Comparison of ENCODE assay signal across 17 cellular contexts in genomic region chr5:122154910-122155309, GRCh38. TPM values are rescaled to one million over a fixed set of nuclear protein-coding genes. Genes with fewer than 3 reads are reported as not detected.
A peak's percentile ranks its signal among the peaks of the same experiment; 100 is the strongest.
DNase-seq lines count a peak whose midpoint lies in the region; ATAC-seq and TF ChIP-seq lines count a peak whose summit lies in the region.
"Had no signal": no experiment of that assay in that cellular context is flagged by ENCODE, and none has a peak within 500 bp of the region (broad histone marks: within the 10 kb centered on the region; RNA-seq: fewer than 3 reads in every experiment).

No MANE protein-coding gene starts in this region.

- no peaks in the 10 kb centered on the region for H3K79me2 ChIP-seq in mesendoderm (ENCODE audit: control insufficient read depth, insufficient read depth, low read length)

- peak overlapping the region; percentile 85 for H3K14ac ChIP-seq in IMR-90 (replicated peaks; ENCODE audit: low read depth, low read length)

- H3K27me3 ChIP-seq in IMR-90 (ENCODE audit: control insufficient read depth, insufficient read depth, low read length) (no peaks in the 10 kb centered on the region), mesendoderm (ENCODE audit: insufficient read depth, low read length, poor library complexity) (no peaks in the 10 kb centered on the region), tibial nerve (no peaks in the 10 kb centered on the region), ovary (no peaks in the 10 kb centered on the region)
- H3K27me3 ChIP-seq: heart left ventricle had no signal

- H3K4me2 ChIP-seq in IMR-90 (ENCODE audit: low read depth, low read length) (peak overlapping the region; percentile 60; the same call in 1 of the 2 replicates), mesendoderm (ENCODE audit: low read length) (no peak overlapping the region)

- H2AFZ ChIP-seq in IMR-90 (replicated peaks; ENCODE audit: low read length, poor library complexity) = peak overlapping the region; percentile 63

- H3K36me3 ChIP-seq in IMR-90 (ENCODE audit: control insufficient read depth, insufficient read depth, low read length) (no peaks in the 10 kb centered on the region), mesendoderm (ENCODE audit: control insufficient read depth, insufficient read depth, low read length) (no peaks in the 10 kb centered on the region), tibial nerve (no peaks in the 10 kb centered on the region), ovary (no peaks in the 10 kb centered on the region)
- H3K36me3 ChIP-seq: heart left ventricle had no signal

- H3K4ac ChIP-seq in IMR-90 (ENCODE audit: low read depth, low read length) (peak overlapping the region; percentile 88), mesendoderm (ENCODE audit: low read depth, low read length) (no peak overlapping the region)

- POLR2A ChIA-PET in IMR-90 (lab: Charles Lee; ENCODE audit: unreplicated experiment) = interaction anchor here (0.6 kb wide), 1 partner anchor 690 kb away, joined by 3 read pairs; the partner anchor contains the start of gene SNX24

- peak overlapping the region; percentile 94 for H2BK120ac ChIP-seq in IMR-90 (ENCODE audit: low read depth, low read length)
- no peak overlapping the region for H2BK120ac ChIP-seq in mesendoderm (ENCODE audit: low read depth, low read length)

- H3K9me1 ChIP-seq in IMR-90 (ENCODE audit: insufficient read depth, low read length) = peaks cover 19% of the 10 kb centered on the region

- H3K56ac ChIP-seq in IMR-90 (ENCODE audit: extremely low read depth, insufficient read depth, low read length) (peak overlapping the region; percentile 74), mesendoderm (ENCODE audit: low read length) (no peak overlapping the region)

- dilution Hi-C loops in IMR-90 (cut with HindIII; ENCODE audit: low sequenced_read_pairs, unreplicated experiment) = no loop called here

- H4K20me1 ChIP-seq in IMR-90 (ENCODE audit: insufficient read depth, low read length) = no peaks in the 10 kb centered on the region

- peaks cover 3% of the 10 kb centered on the region for H3K27me3 Mint-ChIP-seq in type B pancreatic cell
- H3K27me3 Mint-ChIP-seq: stimulated activated naive CD8-positive, alpha-beta T cell treated with anti-CD3 and anti-CD28 coated beads, Interleukin-15, Interleukin-2, amounts not matched to agents 100 ng/mL and 50 ng/mL, for 24 hours had no signal

- H3K18ac ChIP-seq in IMR-90 (ENCODE audit: low read depth, low read length) (peak overlapping the region; percentile 91; the same call in 1 of the 2 replicates), mesendoderm (ENCODE audit: low read length) (no peak overlapping the region)

- H3K79me1 ChIP-seq in IMR-90 (ENCODE audit: low read depth in 1 of 2, low read length in 2 of 2) = peaks cover 10 to 21% of the 10 kb centered on the region in 2 experiments; a peak in 3 of 4 replicates
- no peaks in the 10 kb centered on the region for H3K79me1 ChIP-seq in mesendoderm (ENCODE audit: low read length)

- no peak overlapping the region for H3K4me3 Mint-ChIP-seq in type B pancreatic cell
- H3K4me3 Mint-ChIP-seq: activated naive CD4-positive, alpha-beta T cell treated with anti-CD3 and anti-CD28 coated beads for 36 hours; stimulated activated naive CD8-positive, alpha-beta T cell treated with anti-CD3 and anti-CD28 coated beads, Interleukin-15, Interleukin-2, amounts not matched to agents 100 ng/mL and 50 ng/mL, for 24 hours had no signal

- peaks cover 34% of the 10 kb centered on the region for H3K4me1 ChIP-seq in IMR-90 (ENCODE audit: control insufficient read depth, insufficient read depth, low read length)
- peaks cover 12% of the 10 kb centered on the region for H3K4me1 ChIP-seq in mesendoderm (ENCODE audit: control insufficient read depth, low read depth, low read length)
- H3K4me1 ChIP-seq in tibial nerve = peaks cover 0 to 20% (median 0%) of the 10 kb centered on the region in 4 donors
- H3K4me1 ChIP-seq in ovary (ENCODE audit: insufficient read depth) = peaks cover 1% of the 10 kb centered on the region
- H3K4me1 ChIP-seq: Caco-2 had no signal

- H3K23ac ChIP-seq in IMR-90 (ENCODE audit: low read depth, low read length) (peak overlapping the region; percentile 96), mesendoderm (ENCODE audit: low read length) (no peak overlapping the region)

- no peak for TF ChIP-seq RAD21 in IMR-90 (IDR thresholded peaks at IDR 0.05; ENCODE audit: low read length)

- CTCF ChIA-PET in IMR-90 (lab: Yijun Ruan, JAX) = interaction anchor here (1.0 to 2.9 kb wide), 9 partner anchors 9 to 193 kb away, joined by 3 to 13 read pairs (median 5); partner anchors contain the start of gene SRFBP1

- peaks cover 3% of the 10 kb centered on the region for H3K4me1 Mint-ChIP-seq in type B pancreatic cell (ENCODE audit: unreplicated experiment)

- DNase-seq in IMR-90 (peak; percentile 89), choroid plexus epithelial cell (ENCODE audit: low read depth) (peak; percentile 97), mesendoderm (peak; percentile 17), tibial nerve (ENCODE audit: low spot score in 2 of 2) (peak; percentile 20 to 47), cerebellar nuclear complex (lab: John Stamatoyannopoulos, UW) (no peak), NCI-H1048 (lab: John Stamatoyannopoulos, UW) (no peak), type B pancreatic cell (ENCODE audit: extremely low spot score, unreplicated experiment) (no peak), ovary (no peak)
- DNase-seq: activated CD8-positive, alpha-beta memory T cell treated with anti-CD3 and anti-CD28 coated beads for 24 hours; activated naive CD4-positive, alpha-beta T cell treated with anti-CD3 and anti-CD28 coated beads for 36 hours; Caco-2; heart left ventricle; NCI-H1092 treated with DMSO at 0.1 percent for 48 hours; NCI-H526; occipital lobe; stimulated activated CD4-positive, alpha-beta T cell treated with anti-CD3 and anti-CD28 coated beads, Interleukin-4, amount 100 ng/mL, for 24 hours had no signal

- BruUV-seq in IMR-90 (replicated peaks; lab: Mats Ljungman, UMichigan) = no TSS peak

- H3K27ac Mint-ChIP-seq in type B pancreatic cell = no peak overlapping the region
- H3K27ac Mint-ChIP-seq: activated naive CD4-positive, alpha-beta T cell treated with anti-CD3 and anti-CD28 coated beads for 36 hours; stimulated activated naive CD8-positive, alpha-beta T cell treated with anti-CD3 and anti-CD28 coated beads, Interleukin-15, Interleukin-2, amounts not matched to agents 100 ng/mL and 50 ng/mL, for 24 hours had no signal

- H2AK9ac ChIP-seq in IMR-90 (replicated peaks; ENCODE audit: low read depth, low read length, poor library complexity) = peak overlapping the region; percentile 5

- peak overlapping the region; percentile 78 for H3K27ac ChIP-seq in IMR-90 (ENCODE audit: insufficient read depth, low read length)
- no peak overlapping the region for H3K27ac ChIP-seq in mesendoderm (ENCODE audit: low read depth, low read length)
- H3K27ac ChIP-seq in tibial nerve = peak overlapping the region in 1 of 4 donors; percentile 65
- no peak overlapping the region for H3K27ac ChIP-seq in ovary
- H3K27ac ChIP-seq: heart left ventricle had no signal

- ATAC-seq in IMR-90 (ENCODE audit: low read depth) = peak; percentile 56
- ATAC-seq: heart left ventricle had no signal

- H4K5ac ChIP-seq in IMR-90 (ENCODE audit: low read depth, low read length) = peak overlapping the region; percentile 87
- no peak overlapping the region for H4K5ac ChIP-seq in mesendoderm (ENCODE audit: low read length)

- H3K9ac ChIP-seq in IMR-90 (ENCODE audit: low read depth, low read length) (peak overlapping the region; percentile 74; the same call in 1 of the 2 replicates), mesendoderm (ENCODE audit: low read length) (no peak overlapping the region)

- WGBS in IMR-90 (ENCODE audit: extremely low coverage in 2 of 2, insufficient read length in 1 of 2), 2 experiments = no CpG with 5 or more reads among the region's 7 CpGs
- WGBS in mesendoderm (ENCODE audit: extremely low coverage, insufficient coverage, low lambda C conversion rate) = no CpG with 5 or more reads among the region's 7 CpGs
- WGBS in tibial nerve, 2 donors = 60 to 61% methylated on average over 7 of the region's 7 CpGs
- WGBS in ovary, 3 donors = 76 to 81% (median 80%) methylated on average over 7 of the region's 7 CpGs

- 0 out of 2 replicates have a peak, but pooled peaks have one; percentile 8 for TF ChIP-seq CTCF in IMR-90 (conservative IDR thresholded peaks at IDR 0.05; ENCODE audit: low read depth, low read length)
- TF ChIP-seq CTCF in choroid plexus epithelial cell (conservative IDR thresholded peaks at IDR 0.05; ENCODE audit: low read depth, low read length) = peak; percentile 26
- TF ChIP-seq CTCF in tibial nerve (IDR thresholded peaks at IDR 0.05) = no peak
- TF ChIP-seq CTCF in type B pancreatic cell (conservative IDR thresholded peaks at IDR 0.05) = no peak
- no peak for TF ChIP-seq CTCF in ovary (IDR thresholded peaks at IDR 0.05)

- H3K9me3 Mint-ChIP-seq in type B pancreatic cell = no peaks in the 10 kb centered on the region
- H3K9me3 Mint-ChIP-seq: activated naive CD4-positive, alpha-beta T cell treated with anti-CD3 and anti-CD28 coated beads for 36 hours; stimulated activated naive CD8-positive, alpha-beta T cell treated with anti-CD3 and anti-CD28 coated beads, Interleukin-15, Interleukin-2, amounts not matched to agents 100 ng/mL and 50 ng/mL, for 24 hours had no signal

- H4K8ac ChIP-seq in IMR-90 (ENCODE audit: low read depth in 2 of 2, low read length in 2 of 2) (peak overlapping the region; percentile 74 to 83), mesendoderm (ENCODE audit: low read depth, low read length) (no peak overlapping the region)

- H2BK15ac ChIP-seq in IMR-90 (ENCODE audit: low read depth, low read length) = peak overlapping the region; percentile 85; the same call in 2 of the 3 replicates
- no peak overlapping the region for H2BK15ac ChIP-seq in mesendoderm (replicated peaks; ENCODE audit: low read depth)

- TF ChIP-seq POLR2A in IMR-90 (IDR thresholded peaks at IDR 0.05; ENCODE audit: low read depth, low read length) (no peak), tibial nerve (IDR thresholded peaks at IDR 0.05) (no peak), ovary (IDR thresholded peaks at IDR 0.05) (no peak)

- H2BK20ac ChIP-seq in IMR-90 (ENCODE audit: low read depth, low read length) = peak overlapping the region; percentile 72

- intact Hi-C loops in IMR-90 (cut with micrococcal nuclease) = no loop called here
- intact Hi-C loops in ovary (cut with DNase I) = no loop called here

- H3K36me3 Mint-ChIP-seq in type B pancreatic cell = no peaks in the 10 kb centered on the region

- in situ Hi-C loops in IMR-90 (cut with MboI; ENCODE audit: low sequenced_read_pairs) = loop anchor here (5.0 to 10.0 kb wide), 2 partner anchors 63 to 190 kb away; partner anchors contain the start of gene SRFBP1

- peak overlapping the region; percentile 88 for H2AK5ac ChIP-seq in IMR-90 (ENCODE audit: low read depth, low read length)
- H2AK5ac ChIP-seq in mesendoderm (ENCODE audit: low read length) = no peak overlapping the region

- H2BK5ac ChIP-seq in IMR-90 (ENCODE audit: low read depth, low read length, poor library complexity, severe bottlenecking) (peak overlapping the region; percentile 98), mesendoderm (ENCODE audit: low read length) (no peak overlapping the region)

- no peak overlapping the region for H3K4me3 ChIP-seq in IMR-90 (ENCODE audit: insufficient read depth, low read depth, low read length)
- H3K4me3 ChIP-seq in choroid plexus epithelial cell (ENCODE audit: low read depth, low read length) = peak overlapping the region; percentile 35
- H3K4me3 ChIP-seq in mesendoderm (ENCODE audit: low read length) = no peak overlapping the region
- H3K4me3 ChIP-seq in tibial nerve = no peak overlapping the region
- no peak overlapping the region for H3K4me3 ChIP-seq in ovary
- H3K4me3 ChIP-seq: heart left ventricle had no signal

- TF ChIP-seq EP300 in tibial nerve (IDR thresholded peaks at IDR 0.05) (peak in 1 of 2 donors; percentile 53), ovary (IDR thresholded peaks at IDR 0.05) (no peak)

- H3K9me3 ChIP-seq in IMR-90 (ENCODE audit: control insufficient read depth, insufficient read depth, low read length) (no peaks in the 10 kb centered on the region), tibial nerve (no peaks in the 10 kb centered on the region), ovary (no peaks in the 10 kb centered on the region)
- H3K9me3 ChIP-seq: Caco-2, heart left ventricle had no signal

- peak overlapping the region; percentile 94 for H4K91ac ChIP-seq in IMR-90 (ENCODE audit: insufficient read depth, low read depth, low read length)

RNA-seq across cellular contexts. Expression of gene ZNF474, which starts 25.6 kb away (rescaled TPM):
- total RNA-seq in IMR-90 (2012; rRNA removed) (0.54 and 0.56 TPM in 2 replicates), tibial nerve (1 to 10 TPM in 2 of 4 donors, not detected in 2; 1.5 to 1.8 TPM), type B pancreatic cell (ENCODE audit: low replicate concordance) (0.24 and 1.9 TPM in 2 replicates), ovary (1 to 10 TPM in 1 of 7 donors, under 1 TPM in 5, not detected in 1; 0.12 to 5.7 (median 0.61) TPM)
- polyA plus RNA-seq in IMR-90 (2012; rRNA removed) (0.19 and 0.24 TPM in 2 replicates), ovary (under 1 TPM; 0.13 to 0.18 TPM)
- 0.02 and 0.13 TPM in 2 replicates for polyA plus RNA-seq in IMR-90 (2012; cell fraction: cytosol; rRNA removed)
- polyA plus RNA-seq in IMR-90 (2012; cell fraction: nucleus; rRNA removed; ENCODE audit: low replicate concordance) = 0.15 and 0.34 TPM in 2 replicates
- 0.08 TPM for polyA plus RNA-seq in mesendoderm (2013, experiment 1 of 2)
- 0.04 TPM for polyA plus RNA-seq in mesendoderm (2013, experiment 2 of 2)
- total RNA-seq: activated naive CD4-positive, alpha-beta T cell treated with anti-CD3 and anti-CD28 coated beads for 36 hours; Caco-2 had no signal

Comparison
In these comparisons a context has a peak if more than half of its experiments do, and no peak if none do; other contexts are left out.
1. DNase-seq: peak in IMR-90 (single experiment), choroid plexus epithelial cell (single experiment), mesendoderm (single experiment) and tibial nerve (2 of 2); none in cerebellar nuclear complex (0 of 2), NCI-H1048 (single experiment), type B pancreatic cell (single experiment) and ovary (0 of 5).
2. CTCF ChIP-seq: peak in IMR-90 (single experiment) and choroid plexus epithelial cell (single experiment); none in tibial nerve (0 of 5), type B pancreatic cell (single experiment) and ovary (0 of 3).